Comparison of ENCODE assay signal across 16 cellular contexts in genomic region chr15:52171807-52172206, GRCh38. TPM values are rescaled to one million over a fixed set of nuclear protein-coding genes. Genes with fewer than 3 reads are reported as not detected.
"Had no signal": no experiment of that assay in that cellular context is flagged by ENCODE, and none has a peak within 500 bp of the region (broad histone marks: within the 10 kb centered on the region; RNA-seq: fewer than 3 reads in every experiment).

No MANE protein-coding gene starts in this region.

- H3K36me3 ChIP-seq: breast epithelium, sigmoid colon had no signal

- H3K4me3 Mint-ChIP-seq: type B pancreatic cell had no signal

- H3K4me3 ChIP-seq: breast epithelium, lung, mucosa of descending colon, psoas muscle, sigmoid colon had no signal

- H3K27ac ChIP-seq: breast epithelium, foreskin keratinocyte, psoas muscle, sigmoid colon had no signal

- H3K27me3 Mint-ChIP-seq: activated naive CD8-positive, alpha-beta T cell treated with anti-CD3 and anti-CD28 coated beads for 36 hours; naive thymus-derived CD8-positive, alpha-beta T cell; type B pancreatic cell had no signal

- H3K4me1 ChIP-seq: breast epithelium, foreskin keratinocyte, psoas muscle, sigmoid colon had no signal

- H3K9me3 Mint-ChIP-seq: naive thymus-derived CD8-positive, alpha-beta T cell; type B pancreatic cell had no signal

- H3K27ac Mint-ChIP-seq: type B pancreatic cell had no signal

- H3K27me3 ChIP-seq: breast epithelium, foreskin keratinocyte, sigmoid colon had no signal

- ATAC-seq: mucosa of descending colon, psoas muscle had no signal

- H3K9me3 ChIP-seq: breast epithelium, mucosa of descending colon, psoas muscle, sigmoid colon had no signal

- DNase-seq: activated CD4-positive, alpha-beta T cell treated with anti-CD3 and anti-CD28 coated beads, Interleukin-2, amount 50 U/mL, for 1 hour; activated gamma-delta T cell treated with Interleukin-2 at 50 U/mL for 16 hours; activated naive CD8-positive, alpha-beta T cell treated with anti-CD3 and anti-CD28 coated beads for 36 hours; activated T-cell treated with anti-CD3 and anti-CD28 coated beads, Interleukin-2, amount 50 U/mL, for 1 hour; foreskin keratinocyte; left cardiac atrium; mucosa of descending colon; psoas muscle; sigmoid colon; stimulated activated CD4-positive, alpha-beta T cell treated with anti-CD3 and anti-CD28 coated beads, Interleukin-2, amount 100 ng/mL, for 24 hours; stimulated activated naive CD4-positive, alpha-beta T cell treated with Interleukin-2 at 50 U/mL for 16 hours had no signal

RNA-seq across cellular contexts. Expression of gene BCL2L10, which starts 59.2 kb away (rescaled TPM):
- total RNA-seq: activated naive CD8-positive, alpha-beta T cell treated with anti-CD3 and anti-CD28 coated beads for 36 hours; endothelial cell of umbilical vein; left cardiac atrium; psoas muscle had no signal
- polyA plus RNA-seq: naive thymus-derived CD8-positive, alpha-beta T cell had no signal
